Comparison of ENCODE assay signal across 26 cellular contexts in genomic region chr9:101995231-101995630, GRCh38.
A peak's percentile ranks its signal among the peaks of the same experiment; 100 is the strongest.
DNase-seq lines count a peak whose midpoint lies in the region; ATAC-seq and TF ChIP-seq lines count a peak whose summit lies in the region.
"Had no signal": no experiment of that assay in that cellular context is flagged by ENCODE, and none has a peak within 500 bp of the region (broad histone marks: within the 10 kb centered on the region; RNA-seq: fewer than 3 reads in every experiment).

No MANE protein-coding gene starts in this region.

- DNase-seq in DMS 273 (lab: John Stamatoyannopoulos, UW; ENCODE audit: unreplicated experiment) (peak; percentile 1), DMS 273 treated with DMSO at 0.1 percent for 48 hours (lab: John Stamatoyannopoulos, UW) (no peak), SJCRH30 (peak; percentile 82 to 95), fibroblast of mammary gland (ENCODE audit: low read depth) (peak; percentile 83), smooth muscle cell (lab: John Stamatoyannopoulos, UW; ENCODE audit: unreplicated experiment) (no peak)
- DNase-seq: activated CD4-positive, alpha-beta T cell treated with anti-CD3 and anti-CD28 coated beads, Interleukin-2, amount 50 U/mL, for 48 hours; activated gamma-delta T cell treated with Interleukin-2 at 50 U/mL for 16 hours; activated T-cell treated with anti-CD3 and anti-CD28 coated beads for 4 hours; amygdala; effector memory CD8-positive, alpha-beta T cell; foreskin fibroblast; GF-D8; KBM-7; natural killer cell; NCI-H1048; NCI-H2081; NCI-H524; SHP77; spleen; stimulated activated CD4-positive, alpha-beta T cell treated with anti-CD3 and anti-CD28 coated beads, Interleukin-4, amount 100 ng/mL, for 4 hours; T-cell had no signal

- no peaks in the 10 kb centered on the region for H4K20me1 ChIP-seq in smooth muscle cell (ENCODE audit: low read depth)

- ATAC-seq in GM19324 (IDR thresholded peaks at IDR 0.05; ENCODE audit: low FRiP score, unreplicated experiment) (no peak), GM19395 (IDR thresholded peaks at IDR 0.05; ENCODE audit: unreplicated experiment) (no peak), HG03280 (IDR thresholded peaks at IDR 0.05; ENCODE audit: unreplicated experiment) (no peak)
- ATAC-seq: effector memory CD8-positive, alpha-beta T cell; natural killer cell; T-cell had no signal

- TF ChIP-seq CTCF in fibroblast of mammary gland (conservative IDR thresholded peaks at IDR 0.05; ENCODE audit: control insufficient read depth, insufficient read depth, low read depth, low read length), result no peak
- TF ChIP-seq CTCF in smooth muscle cell (IDR thresholded peaks at IDR 0.05; ENCODE audit: borderline replicate concordance, insufficient read depth, poor library complexity, severe bottlenecking), result no peak

- H3K36me3 ChIP-seq in SJCRH30 (no peaks in the 10 kb centered on the region), smooth muscle cell (ENCODE audit: low read depth) (no peaks in the 10 kb centered on the region)
- H3K36me3 ChIP-seq: spleen had no signal

- H3K9me3 ChIP-seq in SJCRH30 (replicated peaks) (no peaks in the 10 kb centered on the region), smooth muscle cell (replicated peaks; ENCODE audit: low read depth) (no peaks in the 10 kb centered on the region)
- H3K9me3 ChIP-seq: spleen had no signal

- H3K4me3 ChIP-seq in SJCRH30 (no peak overlapping the region), fibroblast of mammary gland (ENCODE audit: control insufficient read depth, low read depth, low read length) (no peak overlapping the region), smooth muscle cell (no peak overlapping the region)
- H3K4me3 ChIP-seq: spleen had no signal

- no peaks in the 10 kb centered on the region for H3K79me2 ChIP-seq in smooth muscle cell (ENCODE audit: low read depth)

- H3K4me1 ChIP-seq in SJCRH30 (peaks cover 56% of the 10 kb centered on the region), smooth muscle cell (ENCODE audit: low read depth) (no peaks in the 10 kb centered on the region)
- H3K4me1 ChIP-seq: spleen had no signal

- peak overlapping the region; percentile 79 for H3K9ac ChIP-seq in smooth muscle cell (ENCODE audit: low read depth)

- peak overlapping the region; percentile 26 for H3K4me2 ChIP-seq in smooth muscle cell

- H3K27ac ChIP-seq in SJCRH30, result peak overlapping the region; percentile 99
- H3K27ac ChIP-seq in smooth muscle cell (ENCODE audit: low read depth), result peak overlapping the region; percentile 97
- H3K27ac ChIP-seq: 22Rv1, spleen, VCaP had no signal

- 33% methylated on average over 5 of the region's 5 CpGs for WGBS in smooth muscle cell (ENCODE audit: low lambda C conversion rate)

- no peaks in the 10 kb centered on the region for H3F3A ChIP-seq in smooth muscle cell (ENCODE audit: low read depth)

- H3K27me3 ChIP-seq in SJCRH30, result no peaks in the 10 kb centered on the region
- no peaks in the 10 kb centered on the region for H3K27me3 ChIP-seq in smooth muscle cell (ENCODE audit: low read depth)
- H3K27me3 ChIP-seq: spleen had no signal

- no peak overlapping the region for H2AFZ ChIP-seq in smooth muscle cell (ENCODE audit: low read depth)

Comparison
In these comparisons a context has a peak if more than half of its experiments do, and no peak if none do; other contexts are left out.
1. DNase-seq: peak in DMS 273 (single experiment), SJCRH30 (2 of 2) and fibroblast of mammary gland (single experiment); none in DMS 273 treated with DMSO at 0.1 percent for 48 hours (single experiment) and smooth muscle cell (single experiment).